ENCODE assay signal across 14 cellular contexts in the genomic region with DNA sequence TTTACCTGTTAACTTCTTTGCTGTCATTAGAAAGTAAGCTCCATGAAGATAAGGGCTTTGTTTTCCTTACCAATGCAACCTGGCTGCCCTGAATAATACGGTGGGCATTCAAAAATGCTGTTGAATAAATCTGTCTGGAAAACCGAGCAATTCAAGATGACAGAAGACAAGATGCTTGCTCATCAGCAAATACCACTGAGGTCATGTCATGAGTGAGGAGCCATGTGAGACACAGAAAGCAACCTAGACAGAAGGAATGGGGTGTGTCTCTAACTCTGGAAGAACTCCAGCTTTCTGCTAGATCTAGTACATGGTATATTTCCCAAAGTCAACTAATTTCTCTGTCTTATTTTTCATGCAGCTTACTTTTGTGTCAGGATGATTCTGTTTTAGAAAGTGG.
DNase-seq lines count a peak whose midpoint lies in the region; ATAC-seq, FAIRE-seq and TF ChIP-seq lines count a peak whose summit lies in the region.
"Had no signal": no experiment of that assay in that cellular context is flagged by ENCODE, and none has a peak within 500 bp of the region (broad histone marks: within the 10 kb centered on the region; RNA-seq: fewer than 3 reads in every experiment).

No MANE protein-coding gene starts in this region.

- peak overlapping the region; percentile 49 for H3K4me2 ChIP-seq in mesenchymal stem cell (ENCODE audit: low read length, poor library complexity, severe bottlenecking)

- H3K23ac ChIP-seq in mesenchymal stem cell (ENCODE audit: low read length in 2 of 2) = no peak overlapping the region

- peaks cover 16% of the 10 kb centered on the region for H3K79me1 ChIP-seq in mesenchymal stem cell (replicated peaks; ENCODE audit: low read length, poor library complexity, severe bottlenecking)

- no peak for TF ChIP-seq CTCF in AG04449 (IDR thresholded peaks at IDR 0.05; ENCODE audit: insufficient read depth, low read length, missing control alignments)
- TF ChIP-seq CTCF in bronchial epithelial cell (IDR thresholded peaks at IDR 0.05; ENCODE audit: insufficient read depth, low read length, severe bottlenecking) = no peak

- no peak overlapping the region for H2AK5ac ChIP-seq in mesenchymal stem cell (ENCODE audit: low read length, severe bottlenecking)

- no peak overlapping the region for H2BK15ac ChIP-seq in mesenchymal stem cell (ENCODE audit: low read depth, poor library complexity, severe bottlenecking)

- no peak overlapping the region for H2AFZ ChIP-seq in mesenchymal stem cell (ENCODE audit: low read depth, low read length)

- no peak overlapping the region for H3K18ac ChIP-seq in mesenchymal stem cell (ENCODE audit: low read depth in 1 of 2, low read length in 2 of 2)

- H4K91ac ChIP-seq in mesenchymal stem cell (ENCODE audit: low read length) = no peak overlapping the region

- H3K14ac ChIP-seq in mesenchymal stem cell (ENCODE audit: low read length in 2 of 2) = no peak overlapping the region

- POLR2A ChIA-PET in AG04449 (lab: Yijun Ruan, JAX) = no interaction called here

- no peak overlapping the region for H2BK5ac ChIP-seq in mesenchymal stem cell (ENCODE audit: low read depth, low read length, poor library complexity, severe bottlenecking)

- no peaks in the 10 kb centered on the region for H3K27me3 ChIP-seq in bronchial epithelial cell (ENCODE audit: control insufficient read depth, insufficient read depth, low read length)
- H3K27me3 ChIP-seq in mesenchymal stem cell (ENCODE audit: control insufficient read depth in 1 of 2, insufficient read depth in 1 of 2, low read length in 2 of 2) = no peaks in the 10 kb centered on the region

- H3K9ac ChIP-seq in mesenchymal stem cell (ENCODE audit: low read length) = no peak overlapping the region

- H2BK120ac ChIP-seq in mesenchymal stem cell (ENCODE audit: low read depth, low read length) = no peak overlapping the region

- WGBS in mesenchymal stem cell = 4% methylated on average over 2 of the region's 2 CpGs

- H3K27ac ChIP-seq in mesenchymal stem cell (ENCODE audit: low read length, poor library complexity, severe bottlenecking) = peak overlapping the region; percentile 62

- DNase-seq in AG04449 (ENCODE audit: low read depth, low spot score) = peak; percentile 67
- DNase-seq in HT1080 (ENCODE audit: low read depth) = peak; percentile 63
- peak; percentile 85 for DNase-seq in bronchial epithelial cell (ENCODE audit: low read depth)
- peak; percentile 70 for DNase-seq in mesenchymal stem cell
- DNase-seq in NCI-H510A treated with DMSO at 0.1 percent for 48 hours (lab: John Stamatoyannopoulos, UW) = no peak
- DNase-seq: activated CD4-positive, CD25-positive, alpha-beta regulatory T cell; activated naive CD4-positive, alpha-beta T cell treated with anti-CD3 and anti-CD28 coated beads, Interleukin-2, amount 50 U/mL, for 16 hours; midbrain; NCI-H1417; stimulated activated CD4-positive, alpha-beta T cell treated with anti-CD3 and anti-CD28 coated beads, Interleukin-12 subunit alpha, Interleukin-12 subunit beta, amount 100 ng/mL, for 4 hours; stimulated activated naive B cell treated with anti-CD40 and anti-IgM and Interleukin-4, amounts not matched to agents 10 μg/mL and 1 μg/mL and 100 μg/mL, for 72 hours had no signal

- H3K4me1 ChIP-seq in mesenchymal stem cell (ENCODE audit: control insufficient read depth, insufficient read depth, low read depth, low read length) = peaks cover 4% of the 10 kb centered on the region

- CTCF ChIA-PET in AG04449 (lab: Yijun Ruan, JAX) = interaction anchor here (1.3 to 5.2 kb wide), 5 partner anchors 10 to 130 kb away, joined by 5 to 37 read pairs (median 9); a partner anchor contains a TSS

- peaks cover 3% of the 10 kb centered on the region for H3K36me3 ChIP-seq in bronchial epithelial cell (ENCODE audit: control insufficient read depth, insufficient read depth, low read length)
- peaks cover 17 to 62% of the 10 kb centered on the region in 2 experiments for H3K36me3 ChIP-seq in mesenchymal stem cell (ENCODE audit: control insufficient read depth in 1 of 2, insufficient read depth in 2 of 2, low read depth in 1 of 2, low read length in 2 of 2)

- H3K4ac ChIP-seq in mesenchymal stem cell (ENCODE audit: low read depth in 1 of 2, low read length in 2 of 2) = no peak overlapping the region

- H4K8ac ChIP-seq in mesenchymal stem cell (ENCODE audit: low read length) = no peak overlapping the region

- no peak overlapping the region for H3K4me3 ChIP-seq in AG04449 (ENCODE audit: low read depth, low read length)
- no peak overlapping the region for H3K4me3 ChIP-seq in bronchial epithelial cell (ENCODE audit: low read depth, low read length)
- no peak overlapping the region for H3K4me3 ChIP-seq in mesenchymal stem cell (ENCODE audit: insufficient read depth in 1 of 2, low read depth in 1 of 2, low read length in 2 of 2)

- no peak overlapping the region for H2BK12ac ChIP-seq in mesenchymal stem cell (ENCODE audit: low read length in 2 of 2)

- FAIRE-seq in bronchial epithelial cell (lab: Jason Lieb, UNC) = peak; percentile 47

- H3K9me3 ChIP-seq in mesenchymal stem cell (ENCODE audit: control insufficient read depth, low read length) = no peaks in the 10 kb centered on the region

- ATAC-seq in GM18873 (IDR thresholded peaks at IDR 0.05; ENCODE audit: low FRiP score, unreplicated experiment) = no peak
- no peak for ATAC-seq in GM21390 (IDR thresholded peaks at IDR 0.05; ENCODE audit: unreplicated experiment)
- no peak for ATAC-seq in HG03469 (IDR thresholded peaks at IDR 0.05; ENCODE audit: unreplicated experiment)
- ATAC-seq: stimulated activated naive B cell treated with anti-CD40 and anti-IgM and Interleukin-4, amounts not matched to agents 10 μg/mL and 1 μg/mL and 100 μg/mL, for 72 hours had no signal
